10 cellular contexts compared by ENCODE assay signal in genomic region chr4:18844726-18845125, GRCh38.
"Had no signal": no experiment of that assay in that cellular context is flagged by ENCODE, and none has a peak within 500 bp of the region (broad histone marks: within the 10 kb centered on the region; RNA-seq: fewer than 3 reads in every experiment).

No MANE protein-coding gene starts in this region.

- H3K4me3 ChIP-seq: mucosa of descending colon, thyroid gland had no signal

- DNase-seq: activated CD4-positive, alpha-beta T cell treated with anti-CD3 and anti-CD28 coated beads, Interleukin-2, amount 10 ng/mL, durations not matched to agents 24 days and 14 days; activated naive CD4-positive, alpha-beta T cell treated with anti-CD3 and anti-CD28 coated beads for 36 hours; immature natural killer cell; mucosa of descending colon; naive thymus-derived CD8-positive, alpha-beta T cell; right cardiac atrium; small intestine; thyroid gland had no signal

- ATAC-seq: mucosa of descending colon; naive thymus-derived CD8-positive, alpha-beta T cell; right cardiac atrium; stimulated activated effector memory CD8-positive, alpha-beta T cell treated with anti-CD3 and anti-CD28 coated beads, Interleukin-12 subunit alpha, Interleukin-12 subunit beta, amount 100 ng/mL, for 72 hours; WTC11 had no signal
